ENCODE assay signal across 33 cellular contexts in genomic region chr5:127922603-127923002, GRCh38.
"Had no signal": no experiment of that assay in that cellular context is flagged by ENCODE, and none has a peak within 500 bp of the region (broad histone marks: within the 10 kb centered on the region; RNA-seq: fewer than 3 reads in every experiment).

No MANE protein-coding gene starts in this region.

- ATAC-seq: activated T-cell treated with anti-CD3 and anti-CD28 coated beads, Interleukin-2, amount 50 U/mL, for 4 hours; Panc1; Right ventricle myocardium inferior; T-cell had no signal

- H3K27ac Mint-ChIP-seq: activated CD4-positive, alpha-beta memory T cell treated with anti-CD3 and anti-CD28 coated beads for 36 hours; activated CD4-positive, alpha-beta T cell treated with anti-CD3 and anti-CD28 coated beads, Interleukin-2, amount 10 ng/mL, durations not matched to agents 7 days and 5 days; activated naive CD8-positive, alpha-beta T cell; brain; T-cell had no signal

- H3K9me3 Mint-ChIP-seq: activated CD4-positive, alpha-beta memory T cell treated with anti-CD3 and anti-CD28 coated beads for 36 hours; activated CD4-positive, alpha-beta T cell treated with anti-CD3 and anti-CD28 coated beads, Interleukin-2, amount 10 ng/mL, durations not matched to agents 7 days and 5 days; activated T-cell treated with anti-CD3 and anti-CD28 coated beads, Interleukin-2, amount 50 U/mL, for 4 hours; brain; T-cell had no signal

- H3K4me3 ChIP-seq: SK-N-MC had no signal

- H3K27me3 Mint-ChIP-seq: activated CD4-positive, alpha-beta memory T cell treated with anti-CD3 and anti-CD28 coated beads for 36 hours; activated CD4-positive, alpha-beta T cell treated with anti-CD3 and anti-CD28 coated beads, Interleukin-2, amount 10 ng/mL, durations not matched to agents 7 days and 5 days; brain had no signal

- H3K4me1 Mint-ChIP-seq: activated CD4-positive, alpha-beta T cell treated with anti-CD3 and anti-CD28 coated beads, Interleukin-2, amount 10 ng/mL, durations not matched to agents 7 days and 5 days; T-cell had no signal

- H3K4me3 Mint-ChIP-seq: activated CD4-positive, alpha-beta memory T cell treated with anti-CD3 and anti-CD28 coated beads for 36 hours; activated CD4-positive, alpha-beta T cell treated with anti-CD3 and anti-CD28 coated beads, Interleukin-2, amount 10 ng/mL, durations not matched to agents 7 days and 5 days; activated naive CD8-positive, alpha-beta T cell; activated T-cell treated with anti-CD3 and anti-CD28 coated beads, Interleukin-2, amount 50 U/mL, for 4 hours; brain; T-cell had no signal

- H3K36me3 Mint-ChIP-seq: activated CD4-positive, alpha-beta memory T cell treated with anti-CD3 and anti-CD28 coated beads for 36 hours; activated naive CD8-positive, alpha-beta T cell; brain; T-cell had no signal

- H3K27ac ChIP-seq: SK-N-MC, VCaP had no signal

- FAIRE-seq: astrocyte, TTC549 had no signal

- DNase-seq: activated CD4-positive, alpha-beta memory T cell treated with anti-CD3 and anti-CD28 coated beads for 36 hours; activated CD4-positive, alpha-beta T cell treated with anti-CD3 and anti-CD28 coated beads, Interleukin-2, amount 10 ng/mL, durations not matched to agents 7 days and 5 days; activated CD4-positive, CD25-positive, alpha-beta regulatory T cell; activated CD8-positive, alpha-beta memory T cell treated with anti-CD3 and anti-CD28 coated beads for 24 hours; activated effector memory CD4-positive, alpha-beta T cell treated with anti-CD3 and anti-CD28 coated beads, Interleukin-2, amount 50 U/mL, for 16 hours; activated naive CD4-positive, alpha-beta T cell treated with Interleukin-2 at 50 U/mL for 16 hours; activated T-cell treated with anti-CD3 and anti-CD28 coated beads, Interleukin-2, amount 50 U/mL, for 4 hours; amygdala; cerebellar nuclear complex; Karpas-422; MM.1S; NCI-H1105; NCI-H1436; NCI-H187; NCI-H2081; NCI-H2171; NCI-H2227 treated with DMSO at 0.1 percent for 48 hours; NCI-H446 treated with DMSO at 0.1 percent for 48 hours; NCI-H69; NK-92 treated with Interleukin-12 subunit alpha and Interleukin-12 subunit beta, amount 100 ng/mL, for 24 hours; OCI-M1; RPMI8226; T-cell; T-helper 2 cell; T1000 had no signal
